8 cellular contexts compared by ENCODE assay signal in the genomic region with DNA sequence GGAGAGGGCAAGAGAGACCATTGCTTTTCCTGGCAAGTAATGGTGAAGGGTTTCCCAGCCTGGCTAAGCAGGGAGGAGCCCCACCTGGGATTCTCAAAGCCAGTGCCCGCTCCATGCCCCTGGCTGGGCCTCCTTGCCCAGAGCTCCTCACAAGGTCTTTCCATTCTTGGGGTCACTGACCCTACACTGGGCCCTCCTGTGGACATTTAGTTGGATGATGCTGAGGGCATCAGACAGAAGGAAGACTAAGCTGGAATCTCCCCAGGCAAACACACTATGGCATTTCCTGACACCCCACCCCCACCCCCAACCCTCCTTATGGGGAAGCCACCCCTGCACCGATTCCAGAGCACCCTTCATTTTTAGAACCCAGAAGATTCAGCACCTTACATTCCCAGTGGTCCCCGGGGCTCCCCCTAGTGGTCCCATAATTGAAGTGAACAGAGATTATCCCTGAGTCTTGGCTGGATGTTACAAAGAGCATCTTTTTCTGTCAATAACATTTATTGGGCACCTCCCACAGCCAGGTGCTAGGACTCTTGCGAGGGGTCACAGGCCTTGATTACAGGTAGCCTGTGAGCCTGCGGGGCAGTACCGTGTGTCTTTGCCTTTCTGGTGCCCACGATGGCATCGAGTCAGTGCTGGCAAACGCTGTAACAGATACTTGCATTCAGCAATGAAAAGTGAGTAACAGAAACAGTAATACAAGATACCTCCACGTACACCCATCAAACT.
DNase-seq lines count a peak whose midpoint lies in the region; ATAC-seq, FAIRE-seq and TF ChIP-seq lines count a peak whose summit lies in the region.

No MANE protein-coding gene starts in this region.

- H2BK5ac ChIP-seq in IMR-90 (ENCODE audit: low read depth, low read length, poor library complexity, severe bottlenecking): no peak overlapping the region

- H3K4me2 ChIP-seq in IMR-90 (ENCODE audit: low read depth, low read length) (no peak overlapping the region), keratinocyte (ENCODE audit: control insufficient read depth, extremely low read depth, insufficient read depth, low read depth, low read length) (no peak overlapping the region)

- in situ Hi-C loops in G401 (cut with HindIII; ENCODE audit: low sequenced_read_pairs): no loop called here
- in situ Hi-C loops in IMR-90 (cut with MboI; ENCODE audit: low sequenced_read_pairs): no loop called here
- in situ Hi-C loops in brain microvascular endothelial cell (cut with HindIII; ENCODE audit: low pct_ligation_motif_present, low sequenced_read_pairs): no loop called here

- CTCF ChIA-PET in IMR-90 (lab: Yijun Ruan, JAX): no interaction called here

- no peak overlapping the region for H2AK5ac ChIP-seq in IMR-90 (ENCODE audit: low read depth, low read length)

- dilution Hi-C loops in IMR-90 (cut with HindIII; ENCODE audit: low sequenced_read_pairs, unreplicated experiment) (no loop called here), keratinocyte (cut with MboI; ENCODE audit: extremely low pct_ligation_motif_present, low sequenced_read_pairs) (no loop called here)

- TF ChIP-seq RAD21 in IMR-90 (IDR thresholded peaks at IDR 0.05; ENCODE audit: low read length): peak; percentile 53

- DNase-seq in G401 (ENCODE audit: low spot score) (peak; percentile 72), IMR-90 (peak; percentile 22), RKO (ENCODE audit: low spot score) (peak; percentile 29), brain microvascular endothelial cell (peak; percentile 40), keratinocyte (ENCODE audit: low read depth, low spot score) (no peak), GOT3 (lab: John Stamatoyannopoulos, UW) (no peak)
- peak; percentile 5 to 21 (median 15) for DNase-seq in stimulated activated CD4-positive, alpha-beta T cell treated with anti-CD3 and anti-CD28 coated beads, TNF-alpha, amount 100 ng/mL, for 24 hours (ENCODE audit: low read depth in 3 of 3)

- H3K23ac ChIP-seq in IMR-90 (ENCODE audit: low read depth, low read length): no peak overlapping the region

- WGBS in IMR-90 (ENCODE audit: extremely low coverage in 2 of 2, insufficient read length in 1 of 2), 2 experiments: 48% methylated on average over 4 of the region's 10 CpGs; no CpG with 5 or more reads in 1 of the 2 experiments

- peak; percentile 60 for TF ChIP-seq CTCF in IMR-90 (conservative IDR thresholded peaks at IDR 0.05; ENCODE audit: low read depth, low read length)
- TF ChIP-seq CTCF in brain microvascular endothelial cell (IDR thresholded peaks at IDR 0.05; ENCODE audit: low read depth, low read length, missing control alignments): peak; percentile 79
- TF ChIP-seq CTCF in keratinocyte (optimal IDR thresholded peaks at IDR 0.05 in 1 of 3, IDR thresholded peaks at IDR 0.05 in 1 of 3, conservative IDR thresholded peaks at IDR 0.05 in 1 of 3; ENCODE audit: extremely low read depth in 1 of 3, insufficient read depth in 2 of 3, low read length in 3 of 3): peak; percentile 58 to 82 (median 60)

- H3K79me2 ChIP-seq in keratinocyte (ENCODE audit: control insufficient read depth, insufficient read depth, low read length): no peaks in the 10 kb centered on the region

- ATAC-seq in IMR-90 (ENCODE audit: low read depth): peak; percentile 87
- ATAC-seq in GM18861 (IDR thresholded peaks at IDR 0.05; ENCODE audit: unreplicated experiment): no peak

- POLR2A ChIA-PET in IMR-90 (lab: Charles Lee; ENCODE audit: unreplicated experiment): no interaction called here

- intact Hi-C loops in IMR-90 (cut with micrococcal nuclease): loop anchor here (1.0 to 10.0 kb wide), 5 partner anchors 352 to 1450 kb away; partner anchors contain the start of gene CADM1

- H2AFZ ChIP-seq in IMR-90 (replicated peaks; ENCODE audit: low read length, poor library complexity) (no peak overlapping the region), keratinocyte (ENCODE audit: control insufficient read depth, low read length) (no peak overlapping the region)

- no peak overlapping the region for H4K91ac ChIP-seq in IMR-90 (ENCODE audit: insufficient read depth, low read depth, low read length)

- H3K18ac ChIP-seq in IMR-90 (ENCODE audit: low read depth, low read length): no peak overlapping the region

- H2BK20ac ChIP-seq in IMR-90 (ENCODE audit: low read depth, low read length): no peak overlapping the region

- H3K56ac ChIP-seq in IMR-90 (ENCODE audit: extremely low read depth, insufficient read depth, low read length): no peak overlapping the region

- H3K79me1 ChIP-seq in IMR-90 (ENCODE audit: low read depth in 1 of 2, low read length in 2 of 2): no peaks in the 10 kb centered on the region

- H2BK15ac ChIP-seq in IMR-90 (ENCODE audit: low read depth, low read length): no peak overlapping the region

- H3K27me3 ChIP-seq in IMR-90 (ENCODE audit: control insufficient read depth, insufficient read depth, low read length) (no peaks in the 10 kb centered on the region), brain microvascular endothelial cell (replicated peaks) (no peaks in the 10 kb centered on the region), keratinocyte (ENCODE audit: control insufficient read depth, extremely low read depth, insufficient read depth, low read length) (no peaks in the 10 kb centered on the region)

- H3K36me3 ChIP-seq in IMR-90 (ENCODE audit: control insufficient read depth, insufficient read depth, low read length) (no peaks in the 10 kb centered on the region), brain microvascular endothelial cell (replicated peaks) (no peaks in the 10 kb centered on the region), keratinocyte (ENCODE audit: control insufficient read depth in 2 of 2, extremely low read depth in 1 of 2, insufficient read depth in 2 of 2, low read length in 2 of 2) (no peaks in the 10 kb centered on the region)

- no peak overlapping the region for H4K5ac ChIP-seq in IMR-90 (ENCODE audit: low read depth, low read length)

- no peaks in the 10 kb centered on the region for H3K9me1 ChIP-seq in IMR-90 (ENCODE audit: insufficient read depth, low read length)
- no peaks in the 10 kb centered on the region for H3K9me1 ChIP-seq in keratinocyte (ENCODE audit: control insufficient read depth, extremely low read depth, insufficient read depth, low read length)

- no peak overlapping the region for H2BK120ac ChIP-seq in IMR-90 (ENCODE audit: low read depth, low read length)

- H3K14ac ChIP-seq in IMR-90 (replicated peaks; ENCODE audit: low read depth, low read length): no peak overlapping the region

- H3K4me3 ChIP-seq in IMR-90 (ENCODE audit: insufficient read depth, low read depth, low read length) (no peak overlapping the region), brain microvascular endothelial cell (ENCODE audit: low read depth, low read length) (no peak overlapping the region), keratinocyte (ENCODE audit: control insufficient read depth in 2 of 3, extremely low read depth in 1 of 3, insufficient read depth in 2 of 3, low read depth in 1 of 3, low read length in 3 of 3) (no peak overlapping the region)

- BruUV-seq in IMR-90 (replicated peaks; lab: Mats Ljungman, UMichigan): no TSS peak

- H3K4ac ChIP-seq in IMR-90 (ENCODE audit: low read depth, low read length): no peak overlapping the region

- no peaks in the 10 kb centered on the region for H4K20me1 ChIP-seq in IMR-90 (ENCODE audit: insufficient read depth, low read length)
- H4K20me1 ChIP-seq in keratinocyte (ENCODE audit: control insufficient read depth, extremely low read depth, insufficient read depth, low read length): no peaks in the 10 kb centered on the region

- H4K8ac ChIP-seq in IMR-90 (ENCODE audit: low read depth in 2 of 2, low read length in 2 of 2): no peak overlapping the region

- FAIRE-seq in keratinocyte (lab: Jason Lieb, UNC): no peak

- H3K4me1 ChIP-seq in IMR-90 (ENCODE audit: control insufficient read depth, insufficient read depth, low read length) (no peaks in the 10 kb centered on the region), keratinocyte (ENCODE audit: control insufficient read depth, extremely low read depth, insufficient read depth, low read length) (no peaks in the 10 kb centered on the region)

- no peak for TF ChIP-seq POLR2A in IMR-90 (IDR thresholded peaks at IDR 0.05; ENCODE audit: low read depth, low read length)

- no peak overlapping the region for H2AK9ac ChIP-seq in IMR-90 (replicated peaks; ENCODE audit: low read depth, low read length, poor library complexity)

- no peak overlapping the region for H3K9ac ChIP-seq in IMR-90 (ENCODE audit: low read depth, low read length)
- H3K9ac ChIP-seq in keratinocyte (ENCODE audit: control insufficient read depth, extremely low read depth, insufficient read depth, low read length): no peak overlapping the region

- no peaks in the 10 kb centered on the region for H3K9me3 ChIP-seq in IMR-90 (ENCODE audit: control insufficient read depth, insufficient read depth, low read length)
- no peaks in the 10 kb centered on the region for H3K9me3 ChIP-seq in keratinocyte (ENCODE audit: control insufficient read depth, low read depth, low read length)

- H3K27ac ChIP-seq in IMR-90 (ENCODE audit: insufficient read depth, low read length) (no peak overlapping the region), brain microvascular endothelial cell (no peak overlapping the region), keratinocyte (ENCODE audit: control insufficient read depth, insufficient read depth, low read length) (no peak overlapping the region)

TF ChIP-seq in IMR-90, 13 proteins besides CTCF, POLR2A, EP300 and RAD21:
- TF ChIP-seq NFE2L2 (IDR thresholded peaks at IDR 0.05; ENCODE audit: low read depth, low read length) (no peak), RCOR1 (IDR thresholded peaks at IDR 0.05; ENCODE audit: insufficient replicate concordance, low read length) (no peak), SMC3 (IDR thresholded peaks at IDR 0.05; ENCODE audit: low read depth, low read length) (peak; percentile 54), MXI1 (IDR thresholded peaks at IDR 0.05; ENCODE audit: borderline replicate concordance, low read depth, low read length) (no peak), FOS (IDR thresholded peaks at IDR 0.05; ENCODE audit: low read depth, low read length) (no peak), CHD1 (IDR thresholded peaks at IDR 0.05; ENCODE audit: low read depth, low read length) (no peak)

Comparison
In these comparisons a context has a peak if more than half of its experiments do, and no peak if none do; other contexts are left out.
1. DNase-seq: peak in G401 (single experiment), IMR-90 (single experiment), RKO (single experiment), brain microvascular endothelial cell (single experiment) and stimulated activated CD4-positive, alpha-beta T cell treated with anti-CD3 and anti-CD28 coated beads, TNF-alpha, amount 100 ng/mL, for 24 hours (3 of 3); none in keratinocyte (single experiment) and GOT3 (single experiment).
2. Peak in every context shown above with its lines, with median percentiles within 50 percentile points of each other: CTCF ChIP-seq.